18 cellular contexts compared by ENCODE assay signal in genomic region chr18:6370886-6371635, GRCh38. TPM values are rescaled to one million over a fixed set of nuclear protein-coding genes. Genes with fewer than 3 reads are reported as not detected.
DNase-seq lines count a peak whose midpoint lies in the region; ATAC-seq and TF ChIP-seq lines count a peak whose summit lies in the region.
"Had no signal": no experiment of that assay in that cellular context is flagged by ENCODE, and none has a peak within 500 bp of the region (broad histone marks: within the 10 kb centered on the region; RNA-seq: fewer than 3 reads in every experiment).

No MANE protein-coding gene starts in this region.

- no peaks in the 10 kb centered on the region for H3K9me2 ChIP-seq in hepatocyte (replicated peaks; ENCODE audit: insufficient read depth)

- H3K79me2 ChIP-seq in hepatocyte = no peaks in the 10 kb centered on the region

- TF ChIP-seq CTCF in hepatocyte (IDR thresholded peaks at IDR 0.05; ENCODE audit: poor library complexity) (no peak), testis (IDR thresholded peaks at IDR 0.05) (no peak), ascending aorta (IDR thresholded peaks at IDR 0.05) (no peak)

- DNase-seq in NCI-H187 (lab: John Stamatoyannopoulos, UW) (peak; percentile 49 to 53), NCI-H187 treated with DMSO at 0.1 percent for 48 hours (lab: John Stamatoyannopoulos, UW) (no peak), NCI-H2171 treated with DMSO at 0.1 percent for 48 hours (lab: John Stamatoyannopoulos, UW) (peak; percentile 83), hepatocyte (ENCODE audit: low spot score) (peak; percentile 41), testis (peak; percentile 37), ascending aorta (ENCODE audit: low spot score in 2 of 2) (no peak)
- DNase-seq in activated CD4-positive, CD25-positive, alpha-beta regulatory T cell treated with anti-CD3 and anti-CD28 coated beads, Interleukin-2, amount 50 U/mL, for 72 hours = no peak
- DNase-seq: activated CD4-positive, alpha-beta T cell treated with anti-CD3 and anti-CD28 coated beads, Interleukin-2, amount 50 U/mL, for 4 hours; activated effector memory CD4-positive, alpha-beta T cell treated with Interleukin-2 at 50 U/mL for 16 hours; brain microvascular endothelial cell; effector memory CD4-positive, alpha-beta T cell; trophoblast cell had no signal

- H3K9me3 ChIP-seq in hepatocyte (ENCODE audit: low read depth) (no peaks in the 10 kb centered on the region), testis (no peaks in the 10 kb centered on the region), ascending aorta (peaks cover 0 to 3% of the 10 kb centered on the region in 2 donors)
- H3K9me3 ChIP-seq: gastroesophageal sphincter had no signal

- H3K4me3 ChIP-seq in hepatocyte = no peak overlapping the region
- H3K4me3 ChIP-seq in testis = no peak overlapping the region
- H3K4me3 ChIP-seq in ascending aorta = no peak overlapping the region
- H3K4me3 ChIP-seq: gastroesophageal sphincter, GM12878, neural progenitor cell had no signal

- H3K27me3 ChIP-seq in hepatocyte (no peaks in the 10 kb centered on the region), testis (no peaks in the 10 kb centered on the region), ascending aorta (no peaks in the 10 kb centered on the region)
- H3K27me3 ChIP-seq: brain microvascular endothelial cell, gastroesophageal sphincter, neural progenitor cell had no signal

- no peak overlapping the region for H3K4me2 ChIP-seq in hepatocyte
- H3K4me2 ChIP-seq: neural progenitor cell had no signal

- WGBS in hepatocyte (ENCODE audit: low lambda C conversion rate, missing lambda C conversion rate) = 86% methylated on average over 12 of the region's 12 CpGs
- 61 to 64% methylated on average over 12 of the region's 12 CpGs for WGBS in testis, 2 donors

- intact Hi-C loops in testis (cut with DNase I; ENCODE audit: low total_unique reads) (no loop called here), ascending aorta (cut with DNase I) (no loop called here)

- no peak overlapping the region for H2AFZ ChIP-seq in hepatocyte
- H2AFZ ChIP-seq: neural progenitor cell had no signal

- no peaks in the 10 kb centered on the region for H4K20me1 ChIP-seq in hepatocyte (ENCODE audit: insufficient read depth, poor library complexity, severe bottlenecking)

- H3K36me3 ChIP-seq in hepatocyte (replicated peaks; ENCODE audit: insufficient read depth, low read depth) (no peaks in the 10 kb centered on the region), testis (ENCODE audit: low read depth, missing control alignments) (no peaks in the 10 kb centered on the region), ascending aorta (no peaks in the 10 kb centered on the region)
- H3K36me3 ChIP-seq: brain microvascular endothelial cell, gastroesophageal sphincter, neural progenitor cell had no signal

- H3K27ac ChIP-seq in hepatocyte = no peak overlapping the region
- H3K27ac ChIP-seq in testis = peak overlapping the region; percentile 14 to 33
- no peak overlapping the region for H3K27ac ChIP-seq in ascending aorta
- H3K27ac ChIP-seq: brain microvascular endothelial cell, gastroesophageal sphincter, neural progenitor cell had no signal

- ATAC-seq in esophagus mucosa = no peak
- ATAC-seq: GM12878 had no signal

- TF ChIP-seq POLR2A in testis (IDR thresholded peaks at IDR 0.05) = no peak

- H3K4me1 ChIP-seq in hepatocyte (ENCODE audit: insufficient read depth) (no peaks in the 10 kb centered on the region), testis (peaks cover 38% of the 10 kb centered on the region), ascending aorta (no peaks in the 10 kb centered on the region)
- H3K4me1 ChIP-seq: neural progenitor cell had no signal

RNA-seq across cellular contexts. Expression of gene L3MBTL4, which starts 43.6 kb away (rescaled TPM):
- 7.6 and 14.1 TPM in 2 replicates for total RNA-seq in hepatocyte
- 4.1 and 4.8 TPM in 2 replicates for polyA plus RNA-seq in hepatocyte
- 10 to 100 TPM; 46.2 to 50.9 TPM for total RNA-seq in testis
- polyA plus RNA-seq in testis (ENCODE audit: insufficient read depth, low read depth, low replicate concordance) = 26.6 TPM
- total RNA-seq in ascending aorta = not detected
- 4.8 TPM for total RNA-seq in esophagus mucosa
- total RNA-seq: A172, OCI-LY7 had no signal

Comparison
In these comparisons a context has a peak if more than half of its experiments do, and no peak if none do; other contexts are left out.
1. DNase-seq: peak in NCI-H187 (2 of 2), NCI-H2171 treated with DMSO at 0.1 percent for 48 hours (single experiment), hepatocyte (single experiment) and testis (single experiment); none in NCI-H187 treated with DMSO at 0.1 percent for 48 hours (single experiment), ascending aorta (0 of 2) and activated CD4-positive, CD25-positive, alpha-beta regulatory T cell treated with anti-CD3 and anti-CD28 coated beads, Interleukin-2, amount 50 U/mL, for 72 hours (single experiment).
2. H3K27ac ChIP-seq: peak in testis (2 of 2); none in hepatocyte (single experiment) and ascending aorta (0 of 2).